37 cellular contexts compared by ENCODE assay signal in the genomic region with DNA sequence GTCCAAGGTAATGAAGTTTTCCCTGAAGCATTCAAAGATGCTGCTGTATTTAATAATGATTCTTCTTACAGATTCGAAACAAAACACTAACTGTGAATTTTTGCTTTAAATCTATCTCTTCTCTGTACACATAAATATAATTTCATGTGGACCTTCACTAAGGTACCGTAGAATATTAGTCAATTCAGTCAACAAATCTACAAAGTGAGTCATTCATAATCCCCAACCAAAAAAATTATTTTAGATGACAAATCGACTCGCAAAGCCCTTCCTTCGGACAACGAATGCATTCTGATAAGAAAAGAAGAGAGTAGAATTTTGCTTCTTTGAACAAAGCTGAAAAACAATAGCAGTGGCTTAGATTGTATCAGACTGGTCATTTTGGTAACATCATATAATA.
"Had no signal": no experiment of that assay in that cellular context is flagged by ENCODE, and none has a peak within 500 bp of the region (broad histone marks: within the 10 kb centered on the region; RNA-seq: fewer than 3 reads in every experiment).

No MANE protein-coding gene starts in this region.

- H3K36me3 ChIP-seq: adrenal gland, ascending aorta, brain microvascular endothelial cell, cardiac muscle cell had no signal

- H3K4me3 ChIP-seq: adrenal gland, ascending aorta, body of pancreas, cardiac muscle cell had no signal

- H3K36me3 Mint-ChIP-seq: activated naive CD4-positive, alpha-beta T cell treated with anti-CD3 and anti-CD28 coated beads, Interleukin-2, amount 10 ng/mL, durations not matched to agents 7 days and 5 days; activated naive CD4-positive, alpha-beta T cell treated with anti-CD3 and anti-CD28 coated beads, Interleukin-2, amount 50 U/mL, for 24 hours; activated naive CD4-positive, alpha-beta T cell treated with anti-CD3 and anti-CD28 coated beads, Interleukin-2, amount 50 U/mL, for 72 hours; activated naive CD8-positive, alpha-beta T cell treated with anti-CD3 and anti-CD28 coated beads for 36 hours; activated naive CD8-positive, alpha-beta T cell treated with anti-CD3 and anti-CD28 coated beads, Interleukin-2, amount 10 ng/mL, durations not matched to agents 7 days and 5 days; brain had no signal

- DNase-seq: activated effector memory CD4-positive, alpha-beta T cell treated with anti-CD3 and anti-CD28 coated beads, Interleukin-2, amount 50 U/mL, for 16 hours; activated effector memory CD4-positive, alpha-beta T cell treated with Interleukin-2 at 50 U/mL for 16 hours; activated gamma-delta T cell; activated gamma-delta T cell treated with Interleukin-2 at 50 U/mL for 16 hours; activated naive CD4-positive, alpha-beta T cell; activated naive CD4-positive, alpha-beta T cell treated with anti-CD3 and anti-CD28 coated beads for 36 hours; activated naive CD4-positive, alpha-beta T cell treated with anti-CD3 and anti-CD28 coated beads, Interleukin-2, amount 10 ng/mL, durations not matched to agents 7 days and 5 days; activated naive CD4-positive, alpha-beta T cell treated with anti-CD3 and anti-CD28 coated beads, Interleukin-2, amount 50 U/mL, for 16 hours; activated naive CD4-positive, alpha-beta T cell treated with Interleukin-2 at 50 U/mL for 16 hours; activated naive CD8-positive, alpha-beta T cell treated with anti-CD3 and anti-CD28 coated beads for 36 hours; activated naive CD8-positive, alpha-beta T cell treated with anti-CD3 and anti-CD28 coated beads, Interleukin-2, amount 10 ng/mL, durations not matched to agents 7 days and 5 days; activated naive CD8-positive, alpha-beta T cell treated with anti-CD3 and anti-CD28 coated beads, Interleukin-2, amount 50 U/mL, for 24 hours; activated T-cell treated with anti-CD3 and anti-CD28 coated beads, Interleukin-2, amount 50 U/mL, for 1 hour; activated T-cell treated with anti-CD3 and anti-CD28 coated beads, Interleukin-2, amount 50 U/mL, for 24 hours; activated T-cell treated with anti-CD3 and anti-CD28 coated beads, Interleukin-2, amount 50 U/mL, for 4 hours; activated T-cell treated with anti-CD3 and anti-CD28 coated beads, Interleukin-2, amount 50 U/mL, for 48 hours; activated T-cell treated with anti-CD3 and anti-CD28 coated beads, Interleukin-2, amount 50 U/mL, for 72 hours; adrenal gland; amniotic stem cell; amygdala; anterior cingulate cortex; aorta; body of pancreas; brain microvascular endothelial cell; caudate nucleus; central memory CD4-positive, alpha-beta T cell; cerebellar nuclear complex had no signal

- H3K27me3 Mint-ChIP-seq: activated naive CD4-positive, alpha-beta T cell treated with anti-CD3 and anti-CD28 coated beads, Interleukin-2, amount 10 ng/mL, durations not matched to agents 7 days and 5 days; activated naive CD8-positive, alpha-beta T cell; activated naive CD8-positive, alpha-beta T cell treated with anti-CD3 and anti-CD28 coated beads for 36 hours; activated naive CD8-positive, alpha-beta T cell treated with anti-CD3 and anti-CD28 coated beads, Interleukin-2, amount 10 ng/mL, durations not matched to agents 7 days and 5 days; central memory CD8-positive, alpha-beta T cell had no signal

- ATAC-seq: activated naive CD4-positive, alpha-beta T cell treated with anti-CD3 and anti-CD28 coated beads, Interleukin-2, amount 50 U/mL, for 72 hours; activated naive CD8-positive, alpha-beta T cell treated with anti-CD3 and anti-CD28 coated beads, Interleukin-2, amount 50 U/mL, for 24 hours; activated T-cell treated with anti-CD3 and anti-CD28 coated beads, Interleukin-2, amount 50 U/mL, for 4 hours; activated T-cell treated with anti-CD3 and anti-CD28 coated beads, Interleukin-2, amount 50 U/mL, for 72 hours; activated T-helper 17 cell treated with anti-CD3 and anti-CD28 coated beads, Interleukin-2, amount 50 U/mL, for 72 hours; body of pancreas had no signal

- H3K9me3 Mint-ChIP-seq: activated naive CD4-positive, alpha-beta T cell treated with anti-CD3 and anti-CD28 coated beads for 36 hours; activated naive CD4-positive, alpha-beta T cell treated with anti-CD3 and anti-CD28 coated beads, Interleukin-2, amount 10 ng/mL, durations not matched to agents 7 days and 5 days; activated naive CD4-positive, alpha-beta T cell treated with anti-CD3 and anti-CD28 coated beads, Interleukin-2, amount 50 U/mL, for 24 hours; activated naive CD4-positive, alpha-beta T cell treated with anti-CD3 and anti-CD28 coated beads, Interleukin-2, amount 50 U/mL, for 72 hours; activated naive CD8-positive, alpha-beta T cell treated with anti-CD3 and anti-CD28 coated beads for 36 hours; activated naive CD8-positive, alpha-beta T cell treated with anti-CD3 and anti-CD28 coated beads, Interleukin-2, amount 10 ng/mL, durations not matched to agents 7 days and 5 days; activated naive CD8-positive, alpha-beta T cell treated with anti-CD3 and anti-CD28 coated beads, Interleukin-2, amount 50 U/mL, for 24 hours; activated T-cell treated with anti-CD3 and anti-CD28 coated beads, Interleukin-2, amount 50 U/mL, for 24 hours; activated T-cell treated with anti-CD3 and anti-CD28 coated beads, Interleukin-2, amount 50 U/mL, for 4 hours; activated T-cell treated with anti-CD3 and anti-CD28 coated beads, Interleukin-2, amount 50 U/mL, for 72 hours; activated T-helper 1 cell treated with anti-CD3 and anti-CD28 coated beads, Interleukin-12 subunit alpha, Interleukin-12 subunit beta, Interleukin-2, Interleukin-4 antibody, amounts not matched to agents 30 ng/mL and 10 ng/mL and 1 ng/mL, durations not matched to agents 14 hours and 24 hours and 36 hours; activated T-helper 17 cell treated with anti-CD3 and anti-CD28 coated beads, Interleukin-2, amount 50 U/mL, for 72 hours; activated T-helper 2 cell treated with anti-CD3 and anti-CD28 coated beads, Interferon-gamma antibody, Interleukin-2, Interleukin-4, amounts not matched to agents 10 μg/mL and 5 μg/mL and 100 μg/mL, durations not matched to agents 14 hours and 24 hours and 36 hours; brain; central memory CD8-positive, alpha-beta T cell had no signal

- H3K4me1 ChIP-seq: ascending aorta had no signal

- H3K4me1 Mint-ChIP-seq: activated naive CD4-positive, alpha-beta T cell treated with anti-CD3 and anti-CD28 coated beads, Interleukin-2, amount 10 ng/mL, durations not matched to agents 7 days and 5 days; activated naive CD4-positive, alpha-beta T cell treated with anti-CD3 and anti-CD28 coated beads, Interleukin-2, amount 50 U/mL, for 24 hours; activated naive CD8-positive, alpha-beta T cell treated with anti-CD3 and anti-CD28 coated beads for 36 hours; activated naive CD8-positive, alpha-beta T cell treated with anti-CD3 and anti-CD28 coated beads, Interleukin-2, amount 10 ng/mL, durations not matched to agents 7 days and 5 days; activated naive CD8-positive, alpha-beta T cell treated with anti-CD3 and anti-CD28 coated beads, Interleukin-2, amount 50 U/mL, for 24 hours; activated T-helper 17 cell treated with anti-CD3 and anti-CD28 coated beads, Interleukin-2, amount 50 U/mL, for 72 hours; central memory CD8-positive, alpha-beta T cell had no signal

- H3K27me3 ChIP-seq: adrenal gland, ascending aorta, body of pancreas, brain microvascular endothelial cell, cardiac muscle cell had no signal

- H3K4me3 Mint-ChIP-seq: activated naive CD4-positive, alpha-beta T cell treated with anti-CD3 and anti-CD28 coated beads for 36 hours; activated naive CD4-positive, alpha-beta T cell treated with anti-CD3 and anti-CD28 coated beads, Interleukin-2, amount 10 ng/mL, durations not matched to agents 7 days and 5 days; activated naive CD4-positive, alpha-beta T cell treated with anti-CD3 and anti-CD28 coated beads, Interleukin-2, amount 50 U/mL, for 24 hours; activated naive CD8-positive, alpha-beta T cell; activated naive CD8-positive, alpha-beta T cell treated with anti-CD3 and anti-CD28 coated beads for 36 hours; activated naive CD8-positive, alpha-beta T cell treated with anti-CD3 and anti-CD28 coated beads, Interleukin-2, amount 10 ng/mL, durations not matched to agents 7 days and 5 days; activated naive CD8-positive, alpha-beta T cell treated with anti-CD3 and anti-CD28 coated beads, Interleukin-2, amount 50 U/mL, for 24 hours; activated T-cell treated with anti-CD3 and anti-CD28 coated beads, Interleukin-2, amount 50 U/mL, for 24 hours; activated T-cell treated with anti-CD3 and anti-CD28 coated beads, Interleukin-2, amount 50 U/mL, for 4 hours; activated T-cell treated with anti-CD3 and anti-CD28 coated beads, Interleukin-2, amount 50 U/mL, for 72 hours; activated T-helper 1 cell treated with anti-CD3 and anti-CD28 coated beads, Interleukin-12 subunit alpha, Interleukin-12 subunit beta, Interleukin-2, Interleukin-4 antibody, amounts not matched to agents 30 ng/mL and 10 ng/mL and 1 ng/mL, durations not matched to agents 14 hours and 24 hours and 36 hours; activated T-helper 17 cell treated with anti-CD3 and anti-CD28 coated beads, Interleukin-2, amount 50 U/mL, for 72 hours; brain; central memory CD8-positive, alpha-beta T cell had no signal

- H3K9me3 ChIP-seq: adrenal gland, ascending aorta, body of pancreas had no signal

- H3K27ac ChIP-seq: adrenal gland, ascending aorta, body of pancreas, brain microvascular endothelial cell, cardiac muscle cell had no signal

- H3K27ac Mint-ChIP-seq: activated naive CD4-positive, alpha-beta T cell treated with anti-CD3 and anti-CD28 coated beads for 36 hours; activated naive CD4-positive, alpha-beta T cell treated with anti-CD3 and anti-CD28 coated beads, Interleukin-2, amount 10 ng/mL, durations not matched to agents 7 days and 5 days; activated naive CD4-positive, alpha-beta T cell treated with anti-CD3 and anti-CD28 coated beads, Interleukin-2, amount 50 U/mL, for 24 hours; activated naive CD4-positive, alpha-beta T cell treated with anti-CD3 and anti-CD28 coated beads, Interleukin-2, amount 50 U/mL, for 72 hours; activated naive CD8-positive, alpha-beta T cell; activated naive CD8-positive, alpha-beta T cell treated with anti-CD3 and anti-CD28 coated beads for 36 hours; activated naive CD8-positive, alpha-beta T cell treated with anti-CD3 and anti-CD28 coated beads, Interleukin-2, amount 10 ng/mL, durations not matched to agents 7 days and 5 days; activated naive CD8-positive, alpha-beta T cell treated with anti-CD3 and anti-CD28 coated beads, Interleukin-2, amount 50 U/mL, for 24 hours; activated T-cell treated with anti-CD3 and anti-CD28 coated beads, Interleukin-2, amount 50 U/mL, for 24 hours; activated T-cell treated with anti-CD3 and anti-CD28 coated beads, Interleukin-2, amount 50 U/mL, for 72 hours; activated T-helper 1 cell treated with anti-CD3 and anti-CD28 coated beads, Interleukin-12 subunit alpha, Interleukin-12 subunit beta, Interleukin-2, Interleukin-4 antibody, amounts not matched to agents 30 ng/mL and 10 ng/mL and 1 ng/mL, durations not matched to agents 14 hours and 24 hours and 36 hours; activated T-helper 17 cell treated with anti-CD3 and anti-CD28 coated beads, Interleukin-2, amount 50 U/mL, for 72 hours; activated T-helper 2 cell treated with anti-CD3 and anti-CD28 coated beads, Interferon-gamma antibody, Interleukin-2, Interleukin-4, amounts not matched to agents 10 μg/mL and 5 μg/mL and 100 μg/mL, durations not matched to agents 14 hours and 24 hours and 36 hours; brain had no signal
